Comparison of ENCODE assay signal across 20 cellular contexts in the genomic region with DNA sequence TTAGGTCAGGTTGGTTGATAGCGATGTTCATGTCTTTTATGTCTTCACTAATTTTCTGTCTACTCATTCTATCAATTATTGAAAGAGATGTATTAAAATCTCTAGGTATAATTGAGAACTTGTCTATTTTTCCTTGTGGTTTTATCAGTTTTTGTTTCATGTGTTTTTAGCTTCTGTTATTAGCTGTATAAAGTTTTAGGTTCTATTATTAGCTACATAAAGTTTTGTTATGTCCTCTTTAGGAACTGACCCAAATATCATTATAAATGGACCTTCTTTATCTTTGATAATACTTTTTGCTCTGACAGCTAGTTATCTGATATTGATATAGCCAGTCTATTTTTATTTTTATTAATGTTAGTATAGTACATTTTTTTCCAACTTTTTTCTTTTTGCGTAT.
DNase-seq lines count a peak whose midpoint lies in the region; ATAC-seq, FAIRE-seq and TF ChIP-seq lines count a peak whose summit lies in the region.
"Had no signal": no experiment of that assay in that cellular context is flagged by ENCODE, and none has a peak within 500 bp of the region (broad histone marks: within the 10 kb centered on the region; RNA-seq: fewer than 3 reads in every experiment).

No MANE protein-coding gene starts in this region.

- DNase-seq in GM12878 (ENCODE audit: low read depth, low spot score) (no peak), OCI-M2 (lab: John Stamatoyannopoulos, UW; ENCODE audit: unreplicated experiment) (no peak), SIG-M5 treated with dmso at 0.1 percent for 504 hours (lab: John Stamatoyannopoulos, UW; ENCODE audit: unreplicated experiment) (no peak), psoas muscle (no peak)
- DNase-seq in activated CD4-positive, alpha-beta T cell treated with anti-CD3 and anti-CD28 coated beads for 36 hours: no peak
- DNase-seq: C1 segment of cervical spinal cord, DMS79 treated with DMSO at 0.1 percent for 48 hours, IMR-90, Kasumi-1, NCI-H1105, NCI-H1694, NCI-H2107, NCI-H345, NCI-H526 treated with DMSO at 0.1 percent for 48 hours, PC-3 had no signal

- H3K4me1 Mint-ChIP-seq in activated CD4-positive, alpha-beta T cell treated with anti-CD3 and anti-CD28 coated beads for 36 hours: peaks cover 29% of the 10 kb centered on the region

- CTCF ChIA-PET in GM12878 (lab: Yijun Ruan, JAX): interaction anchor here (1.0 to 1.5 kb wide), 4 partner anchors 12 to 52 kb away, joined by 4 to 5 read pairs (median 4); no protein-coding TSS in a partner anchor
- CTCF ChIA-PET in activated CD4-positive, alpha-beta T cell treated with anti-CD3 and anti-CD28 coated beads for 36 hours (lab: Charles Lee): interaction anchor here (1.3 kb wide), 1 partner anchor 15 kb away, joined by 7 read pairs; no protein-coding TSS in a partner anchor

- no peak overlapping the region for H3K4me3 Mint-ChIP-seq in activated CD4-positive, alpha-beta T cell treated with anti-CD3 and anti-CD28 coated beads for 36 hours

- no peak for TF ChIP-seq POLR2A in GM12878 (IDR thresholded peaks at IDR 0.05; ENCODE audit: low read depth, low read length)

- intact Hi-C loops in GM12878 (cut with micrococcal nuclease; ENCODE audit: unreplicated experiment): loop anchor here (2.0 kb wide), 1 partner anchor 16 kb away; no protein-coding TSS in a partner anchor
- intact Hi-C loops in activated CD4-positive, alpha-beta T cell treated with anti-CD3 and anti-CD28 coated beads for 36 hours (cut with DNase I, micrococcal nuclease): loop anchor here in 1 of 2 experiments (5.0 kb wide), 1 partner anchor 78 kb away; no protein-coding TSS in a partner anchor
- intact Hi-C loops in psoas muscle (cut with DNase I): no loop called here

- peaks cover 2% of the 10 kb centered on the region for H3K27me3 Mint-ChIP-seq in activated CD4-positive, alpha-beta T cell treated with anti-CD3 and anti-CD28 coated beads for 36 hours

- H3K36me3 ChIP-seq in GM12878 (ENCODE audit: control insufficient read depth in 2 of 2, insufficient read depth in 2 of 2, low read length in 1 of 2): no peaks in the 10 kb centered on the region
- H3K36me3 ChIP-seq in psoas muscle (ENCODE audit: insufficient read depth in 1 of 2, low read depth in 1 of 2): no peaks in the 10 kb centered on the region

- H3K4me1 ChIP-seq in GM12878 (ENCODE audit: control insufficient read depth, insufficient read depth, low read length) (peaks cover 3% of the 10 kb centered on the region; the same call in 1 of the 2 replicates), psoas muscle (no peaks in the 10 kb centered on the region)

- peaks cover 8% of the 10 kb centered on the region for H3K9me3 ChIP-seq in GM12878 (replicated peaks; ENCODE audit: control insufficient read depth, insufficient read depth, low read length)
- H3K9me3 ChIP-seq in psoas muscle: no peaks in the 10 kb centered on the region

- no peak for TF ChIP-seq EP300 in GM12878 (IDR thresholded peaks at IDR 0.05; ENCODE audit: borderline replicate concordance in 1 of 2, control insufficient read depth in 1 of 2, low read depth in 2 of 2, low read length in 2 of 2)

- no peak overlapping the region; the same call in 1 of the 2 replicates for H3K4me2 ChIP-seq in GM12878 (ENCODE audit: control insufficient read depth, insufficient read depth)

- H3K27ac Mint-ChIP-seq in activated CD4-positive, alpha-beta T cell treated with anti-CD3 and anti-CD28 coated beads for 36 hours: no peak overlapping the region

- TF ChIP-seq CTCF in GM12878 (IDR thresholded peaks at IDR 0.05 in 2 of 3, conservative IDR thresholded peaks at IDR 0.05 in 1 of 3; ENCODE audit: control insufficient read depth in 2 of 3, extremely low read depth in 1 of 3, insufficient read depth in 1 of 3, low read depth in 3 of 3, low read length in 3 of 3) (no peak), psoas muscle (IDR thresholded peaks at IDR 0.05) (no peak)

- no TSS peak for BruUV-seq in GM12878 (replicated peaks; lab: Mats Ljungman, UMichigan)

- H2AFZ ChIP-seq in GM12878 (ENCODE audit: control insufficient read depth, low read depth, low read length): no peak overlapping the region

- H4K20me1 ChIP-seq in GM12878 (ENCODE audit: control insufficient read depth, insufficient read depth): no peaks in the 10 kb centered on the region

- POLR2A ChIA-PET in GM12878 (lab: Charles Lee): interaction anchor here (0.8 to 2.5 kb wide), 7 partner anchors 14 to 77 kb away, joined by 3 to 6 read pairs (median 4); no protein-coding TSS in a partner anchor
- POLR2A ChIA-PET in activated CD4-positive, alpha-beta T cell treated with anti-CD3 and anti-CD28 coated beads for 36 hours (lab: Charles Lee): no interaction called here

- ATAC-seq in GM19035 (IDR thresholded peaks at IDR 0.05; ENCODE audit: unreplicated experiment): peak; percentile 16
- ATAC-seq in HG03135 (IDR thresholded peaks at IDR 0.05; ENCODE audit: unreplicated experiment): peak; percentile 15
- ATAC-seq in GM12878: peak; percentile 23
- no peak for ATAC-seq in activated CD4-positive, alpha-beta T cell treated with anti-CD3 and anti-CD28 coated beads for 36 hours
- ATAC-seq in psoas muscle: no peak
- ATAC-seq: PC-3 had no signal

- in situ Hi-C loops in GM12878 (cut with MboI): no loop called here

- H3K4me3 ChIP-seq in GM12878 (no peak overlapping the region), psoas muscle (no peak overlapping the region)

- 91% methylated on average over 2 of the region's 2 CpGs for WGBS in GM12878 (ENCODE audit: insufficient coverage, insufficient replicate concordance, low lambda C conversion rate, missing lambda C conversion rate)
- 97 to 100% (median 97%) methylated on average over 2 of the region's 2 CpGs for WGBS in psoas muscle, 3 donors

- peak overlapping the region; percentile 27 for H3K27ac ChIP-seq in GM12878 (ENCODE audit: control insufficient read depth, insufficient read depth)
- no peak overlapping the region for H3K27ac ChIP-seq in psoas muscle
- H3K27ac ChIP-seq: RWPE1 had no signal

- H3K79me2 ChIP-seq in GM12878 (ENCODE audit: control insufficient read depth, insufficient read depth, low read length): no peaks in the 10 kb centered on the region

- SMC1A ChIA-PET in GM12878 (lab: Charles Lee; ENCODE audit: uncharacterized antibody, unreplicated experiment): interaction anchor here (0.6 to 3.8 kb wide), 10 partner anchors 12 to 194 kb away, joined by 3 to 49 read pairs (median 13); no protein-coding TSS in a partner anchor

- peaks cover 2% of the 10 kb centered on the region for H3K36me3 Mint-ChIP-seq in activated CD4-positive, alpha-beta T cell treated with anti-CD3 and anti-CD28 coated beads for 36 hours (ENCODE audit: low read depth)

- H3K9ac ChIP-seq in GM12878 (ENCODE audit: control insufficient read depth, insufficient read depth, low read length): no peak overlapping the region

- H3K27me3 ChIP-seq in GM12878 (replicated peaks in 1 of 2; ENCODE audit: control insufficient read depth in 2 of 2, insufficient read depth in 2 of 2, low read length in 1 of 2): no peaks in the 10 kb centered on the region
- H3K27me3 ChIP-seq in psoas muscle (ENCODE audit: insufficient read depth in 3 of 3, low read length in 2 of 3): no peaks in the 10 kb centered on the region

- TF ChIP-seq RAD21 in GM12878 (IDR thresholded peaks at IDR 0.05; ENCODE audit: insufficient read depth, low read depth, low read length): no peak

- peak; percentile 29 for FAIRE-seq in A204.1 (lab: Jason Lieb, UNC)
- FAIRE-seq in GM12878 (lab: Jason Lieb, UNC): no peak
- FAIRE-seq: H1 had no signal

- RAD21 ChIA-PET in GM12878 (lab: Charles Lee; ENCODE audit: unreplicated experiment): interaction anchor here (0.8 to 2.7 kb wide), 16 partner anchors 9 to 193 kb away, joined by 3 to 30 read pairs (median 4); no protein-coding TSS in a partner anchor

- peaks cover 9% of the 10 kb centered on the region for H3K9me3 Mint-ChIP-seq in activated CD4-positive, alpha-beta T cell treated with anti-CD3 and anti-CD28 coated beads for 36 hours (ENCODE audit: low read depth)

TF ChIP-seq in GM12878, 131 proteins besides CTCF, POLR2A, EP300 and RAD21 (continues in another document):
- peak; percentile 29; the same call in 1 of the 2 replicates for TF ChIP-seq NKRF (conservative IDR thresholded peaks at IDR 0.05)

Comparison
In these comparisons a context has a peak if more than half of its experiments do, and no peak if none do; other contexts are left out.
1. ATAC-seq: peak in GM19035 (single experiment), HG03135 (single experiment) and GM12878 (single experiment); none in activated CD4-positive, alpha-beta T cell treated with anti-CD3 and anti-CD28 coated beads for 36 hours (single experiment) and psoas muscle (0 of 4).